ENCODE assay signal across 1 cellular context in the genomic region with DNA sequence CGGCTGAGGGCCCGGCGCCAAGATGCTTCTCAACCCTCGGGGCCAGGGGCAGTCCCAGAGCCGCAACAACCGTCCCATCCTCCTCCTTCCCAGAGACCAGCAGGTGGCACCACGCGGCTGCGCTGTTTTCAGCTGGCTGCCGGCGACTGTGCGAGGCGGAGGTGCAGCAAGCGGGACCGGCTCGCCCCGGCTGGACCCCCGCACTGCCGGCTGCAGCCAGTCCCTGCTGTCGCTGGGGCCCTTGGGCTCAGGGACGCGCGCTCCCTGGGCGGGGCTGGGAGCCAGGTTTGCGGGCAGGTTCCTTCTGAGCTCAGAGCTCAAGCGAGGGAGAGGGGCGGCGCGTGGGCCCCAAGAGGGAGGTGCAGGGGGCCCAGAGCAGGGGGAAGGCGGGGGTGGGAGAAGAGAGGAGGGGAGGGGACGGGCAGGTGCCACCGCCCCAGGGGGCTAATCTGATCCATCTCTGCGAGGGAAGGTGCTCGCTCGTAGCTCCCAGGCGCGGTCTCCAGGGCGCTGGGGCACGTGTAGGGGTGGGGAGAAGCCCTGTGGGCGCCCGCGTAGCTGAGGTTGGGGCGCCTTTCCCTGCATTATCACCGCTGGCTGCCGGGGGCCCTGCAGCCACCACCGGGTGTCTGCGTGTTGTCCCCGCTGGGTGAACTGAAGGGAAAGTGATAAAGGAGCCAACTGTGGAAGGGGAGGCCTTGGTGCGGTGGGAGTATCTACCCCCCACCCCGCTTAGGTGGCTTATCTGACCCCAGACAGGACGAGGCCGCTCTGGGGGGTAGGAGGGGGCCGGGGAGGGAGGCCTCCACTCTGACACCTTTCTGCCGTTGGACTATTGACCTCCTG.
TF ChIP-seq lines count a peak whose summit lies in the region.

No MANE protein-coding gene starts in this region.

TF ChIP-seq in K562, 482 proteins besides CTCF, POLR2A, EP300 and RAD21 (continued from another document and continues in another):
- TF ChIP-seq, protein P1, sequence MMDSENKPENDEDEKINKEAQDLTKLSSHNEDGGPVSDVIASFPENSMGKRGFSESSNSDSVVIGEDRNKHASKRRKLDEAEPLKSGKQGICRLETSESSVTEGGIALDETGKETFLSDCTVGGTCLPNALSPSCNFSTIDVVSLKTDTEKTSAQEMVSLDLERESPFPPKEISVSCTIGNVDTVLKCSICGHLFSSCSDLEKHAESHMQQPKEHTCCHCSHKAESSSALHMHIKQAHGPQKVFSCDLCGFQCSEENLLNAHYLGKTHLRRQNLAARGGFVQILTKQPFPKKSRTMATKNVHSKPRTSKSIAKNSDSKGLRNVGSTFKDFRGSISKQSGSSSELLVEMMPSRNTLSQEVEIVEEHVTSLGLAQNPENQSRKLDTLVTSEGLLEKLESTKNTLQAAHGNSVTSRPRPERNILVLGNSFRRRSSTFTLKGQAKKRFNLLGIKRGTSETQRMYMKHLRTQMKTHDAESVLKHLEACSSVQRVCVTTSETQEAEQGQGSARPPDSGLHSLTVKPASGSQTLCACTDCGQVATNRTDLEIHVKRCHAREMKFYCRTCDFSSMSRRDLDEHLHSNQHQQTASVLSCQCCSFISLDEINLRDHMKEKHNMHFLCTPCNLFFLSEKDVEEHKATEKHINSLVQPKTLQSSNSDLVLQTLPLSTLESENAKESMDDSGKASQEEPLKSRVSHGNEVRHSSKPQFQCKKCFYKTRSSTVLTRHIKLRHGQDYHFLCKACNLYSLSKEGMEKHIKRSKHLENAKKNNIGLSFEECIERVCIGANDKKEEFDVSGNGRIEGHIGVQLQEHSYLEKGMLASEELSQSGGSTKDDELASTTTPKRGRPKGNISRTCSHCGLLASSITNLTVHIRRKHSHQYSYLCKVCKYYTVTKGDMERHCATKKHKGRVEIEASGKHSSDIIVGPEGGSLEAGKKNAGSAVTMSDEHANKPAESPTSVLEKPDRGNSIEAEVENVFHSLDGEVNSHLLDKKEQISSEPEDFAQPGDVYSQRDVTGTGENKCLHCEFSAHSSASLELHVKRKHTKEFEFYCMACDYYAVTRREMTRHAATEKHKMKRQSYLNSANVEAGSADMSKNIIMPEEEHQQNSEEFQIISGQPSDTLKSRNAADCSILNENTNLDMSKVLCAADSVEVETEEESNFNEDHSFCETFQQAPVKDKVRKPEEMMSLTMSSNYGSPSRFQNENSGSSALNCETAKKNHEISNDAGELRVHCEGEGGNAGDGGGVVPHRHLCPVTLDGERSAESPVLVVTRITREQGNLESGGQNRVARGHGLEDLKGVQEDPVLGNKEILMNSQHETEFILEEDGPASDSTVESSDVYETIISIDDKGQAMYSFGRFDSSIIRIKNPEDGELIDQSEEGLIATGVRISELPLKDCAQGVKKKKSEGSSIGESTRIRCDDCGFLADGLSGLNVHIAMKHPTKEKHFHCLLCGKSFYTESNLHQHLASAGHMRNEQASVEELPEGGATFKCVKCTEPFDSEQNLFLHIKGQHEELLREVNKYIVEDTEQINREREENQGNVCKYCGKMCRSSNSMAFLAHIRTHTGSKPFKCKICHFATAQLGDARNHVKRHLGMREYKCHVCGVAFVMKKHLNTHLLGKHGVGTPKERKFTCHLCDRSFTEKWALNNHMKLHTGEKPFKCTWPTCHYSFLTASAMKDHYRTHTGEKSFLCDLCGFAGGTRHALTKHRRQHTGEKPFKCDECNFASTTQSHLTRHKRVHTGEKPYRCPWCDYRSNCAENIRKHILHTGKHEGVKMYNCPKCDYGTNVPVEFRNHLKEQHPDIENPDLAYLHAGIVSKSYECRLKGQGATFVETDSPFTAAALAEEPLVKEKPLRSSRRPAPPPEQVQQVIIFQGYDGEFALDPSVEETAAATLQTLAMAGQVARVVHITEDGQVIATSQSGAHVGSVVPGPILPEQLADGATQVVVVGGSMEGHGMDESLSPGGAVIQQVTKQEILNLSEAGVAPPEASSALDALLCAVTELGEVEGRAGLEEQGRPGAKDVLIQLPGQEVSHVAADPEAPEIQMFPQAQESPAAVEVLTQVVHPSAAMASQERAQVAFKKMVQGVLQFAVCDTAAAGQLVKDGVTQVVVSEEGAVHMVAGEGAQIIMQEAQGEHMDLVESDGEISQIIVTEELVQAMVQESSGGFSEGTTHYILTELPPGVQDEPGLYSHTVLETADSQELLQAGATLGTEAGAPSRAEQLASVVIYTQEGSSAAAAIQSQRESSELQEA (IDR thresholded peaks at IDR 0.05; ENCODE audit: low read depth): no peak
- TF ChIP-seq SRSF3 (IDR thresholded peaks at IDR 0.05; ENCODE audit: insufficient read depth, low read length): no peak
- TF ChIP-seq POLR2G (IDR thresholded peaks at IDR 0.05; ENCODE audit: low read depth, low read length): peak; percentile 97
- peak; percentile 55; the same call in 1 of the 2 replicates for TF ChIP-seq RAD51 (IDR thresholded peaks at IDR 0.05; ENCODE audit: borderline replicate concordance, low read depth)
- no peak; the same call in 1 of the 2 replicates for TF ChIP-seq ATF3 (IDR thresholded peaks at IDR 0.05)
- TF ChIP-seq ATF3 (CRISPR knock-in tag; conservative IDR thresholded peaks at IDR 0.05): 0 out of 2 replicates have a peak, but pooled peaks have one; percentile 22
- TF ChIP-seq DLX4 (CRISPR knock-in tag; IDR thresholded peaks at IDR 0.05): no peak
- TF ChIP-seq NRF1 (conservative IDR thresholded peaks at IDR 0.05 in 1 of 2, IDR thresholded peaks at IDR 0.05 in 1 of 2): peak; percentile 71 to 79
- peak; percentile 44 for TF ChIP-seq RBBP5 (IDR thresholded peaks at IDR 0.05; ENCODE audit: borderline replicate concordance, insufficient read depth, low read length, poor library complexity, severe bottlenecking)
- TF ChIP-seq CREM (IDR thresholded peaks at IDR 0.05; ENCODE audit: low read depth): peak; percentile 75
- no peak for TF ChIP-seq COPS2 (conservative IDR thresholded peaks at IDR 0.05)
- no peak for TF ChIP-seq ZNF12 (CRISPR knock-in tag; IDR thresholded peaks at IDR 0.05)
- TF ChIP-seq ZNF592 (IDR thresholded peaks at IDR 0.05): peak; percentile 86
- TF ChIP-seq EHMT2 (IDR thresholded peaks at IDR 0.05): peak; percentile 40; the same call in 1 of the 2 replicates
- TF ChIP-seq FOSL1 (tag; conservative IDR thresholded peaks at IDR 0.05): peak; percentile 48; the same call in 1 of the 2 replicates
- no peak for TF ChIP-seq PHB (CRISPR knock-in tag; IDR thresholded peaks at IDR 0.05)
- 0 out of 2 replicates have a peak, but pooled peaks have one; percentile 38 for TF ChIP-seq HMGXB4 (CRISPR knock-in tag; IDR thresholded peaks at IDR 0.05)
- peak; percentile 19; the same call in 1 of the 2 replicates for TF ChIP-seq ZNF347 (CRISPR knock-in tag; IDR thresholded peaks at IDR 0.05; ENCODE audit: low read depth)
- TF ChIP-seq WHSC1 (IDR thresholded peaks at IDR 0.05; ENCODE audit: low read length): no peak
- peak; percentile 91 for TF ChIP-seq MTA3 (IDR thresholded peaks at IDR 0.05; ENCODE audit: borderline replicate concordance)
- peak; percentile 73 for TF ChIP-seq BRD4 (IDR thresholded peaks at IDR 0.05)
- TF ChIP-seq ZFP30 (CRISPR knock-in tag; IDR thresholded peaks at IDR 0.05; ENCODE audit: borderline replicate concordance): no peak
- peak; percentile 70 for TF ChIP-seq TARDBP (IDR thresholded peaks at IDR 0.05)
- TF ChIP-seq VEZF1 (CRISPR knock-in tag; IDR thresholded peaks at IDR 0.05): peak; percentile 98
- TF ChIP-seq ZNF830 (CRISPR knock-in tag; IDR thresholded peaks at IDR 0.05): 0 out of 2 replicates have a peak, but pooled peaks have one; percentile 52
- peak; percentile 72 for TF ChIP-seq POLR2B (IDR thresholded peaks at IDR 0.05; ENCODE audit: low read depth, partially characterized antibody)
- TF ChIP-seq SETDB1 (IDR thresholded peaks at IDR 0.05; ENCODE audit: low read length): no peak
- TF ChIP-seq CAMTA2 (CRISPR knock-in tag; conservative IDR thresholded peaks at IDR 0.05): peak; percentile 84; the same call in 1 of the 2 replicates
- TF ChIP-seq TSC22D4 (tag; IDR thresholded peaks at IDR 0.05): no peak
- TF ChIP-seq GABPA (tag; conservative IDR thresholded peaks at IDR 0.05; ENCODE audit: low read depth): no peak
- TF ChIP-seq ZNF668 (CRISPR knock-in tag; IDR thresholded peaks at IDR 0.05): no peak
- TF ChIP-seq BMI1 (IDR thresholded peaks at IDR 0.05; ENCODE audit: low read length): no peak
- peak; percentile 83 for TF ChIP-seq SMARCA4 (IDR thresholded peaks at IDR 0.05)
- TF ChIP-seq CGGBP1 (CRISPR knock-in tag; IDR thresholded peaks at IDR 0.05): peak; percentile 74; the same call in 1 of the 2 replicates
- TF ChIP-seq ZC3H8 (IDR thresholded peaks at IDR 0.05): no peak
- no peak for TF ChIP-seq ZNF124 (CRISPR knock-in tag; IDR thresholded peaks at IDR 0.05)
- TF ChIP-seq FOXP1 (CRISPR knock-in tag; IDR thresholded peaks at IDR 0.05): peak; percentile 30; the same call in 1 of the 2 replicates
- TF ChIP-seq ZBTB26 (CRISPR knock-in tag; IDR thresholded peaks at IDR 0.05): no peak
- no peak; the same call in 1 of the 2 replicates for TF ChIP-seq ZNF263 (CRISPR knock-in tag; IDR thresholded peaks at IDR 0.05; ENCODE audit: borderline replicate concordance)
